11 cellular contexts compared by ENCODE assay signal in the genomic region with DNA sequence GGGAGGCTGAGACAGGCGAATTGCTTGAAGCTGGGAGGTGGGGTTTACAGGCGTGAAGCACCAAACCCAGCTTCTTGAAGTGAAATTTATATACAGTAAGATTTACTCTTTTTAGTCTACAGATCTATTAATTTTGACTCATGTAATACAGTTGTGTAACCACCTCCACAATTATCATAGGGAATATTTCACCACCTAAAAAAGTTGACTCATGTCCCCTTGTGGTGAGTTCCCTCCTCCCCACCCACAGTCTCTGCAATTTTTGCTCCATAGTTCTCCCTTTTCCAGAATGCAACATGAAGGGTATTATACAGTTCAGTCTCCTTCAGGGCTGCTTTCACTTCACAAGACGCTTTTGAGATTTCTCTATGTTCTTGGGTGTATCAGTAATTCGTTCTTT.
A peak's percentile ranks its signal among the peaks of the same experiment; 100 is the strongest.
DNase-seq lines count a peak whose midpoint lies in the region; ATAC-seq and TF ChIP-seq lines count a peak whose summit lies in the region.
"Had no signal": no experiment of that assay in that cellular context is flagged by ENCODE, and none has a peak within 500 bp of the region (broad histone marks: within the 10 kb centered on the region; RNA-seq: fewer than 3 reads in every experiment).

No MANE protein-coding gene starts in this region.

- H3K27ac ChIP-seq in HEK293 (ENCODE audit: extremely low read depth, low read depth, low read length): no peak overlapping the region

- no peaks in the 10 kb centered on the region for H3K36me3 ChIP-seq in HEK293 (ENCODE audit: control insufficient read depth in 2 of 2, insufficient read depth in 1 of 2, low read length in 2 of 2)

- no peaks in the 10 kb centered on the region for H3K9me3 ChIP-seq in HEK293 (ENCODE audit: control insufficient read depth, insufficient read depth, low read depth, low read length)

- CTCF ChIA-PET in HEK293 (lab: Yijun Ruan, JAX): interaction anchor here (0.6 to 1.2 kb wide), 2 partner anchors 21 to 81 kb away, joined by 3 read pairs; no protein-coding TSS in a partner anchor

- POLR2A ChIA-PET in HEK293 (lab: Yijun Ruan, JAX): no interaction called here

- peak; percentile 8 for TF ChIP-seq CTCF in AG09319 (IDR thresholded peaks at IDR 0.05; ENCODE audit: low read depth, low read length)
- TF ChIP-seq CTCF in HEK293 (tag by site-specific recombination; IDR thresholded peaks at IDR 0.05): no peak

- ATAC-seq in HG02973 (IDR thresholded peaks at IDR 0.05; ENCODE audit: unreplicated experiment): no peak

- no peaks in the 10 kb centered on the region for H3K4me1 ChIP-seq in HEK293 (ENCODE audit: control insufficient read depth, insufficient read depth, low read length)

- no peak overlapping the region for H3K4me3 ChIP-seq in HEK293 (ENCODE audit: low read depth, low read length)

- DNase-seq in AG09319 (ENCODE audit: extremely low read depth, low read depth) (no peak), SW480 (ENCODE audit: low spot score) (peak; percentile 16), kidney tubule cell (ENCODE audit: low spot score) (peak; percentile 17), ecto neural progenitor cell (ENCODE audit: low spot score) (no peak), NCI-H2029 treated with DMSO at 0.1 percent for 48 hours (lab: John Stamatoyannopoulos, UW) (no peak)
- DNase-seq in stimulated activated CD4-positive, alpha-beta T cell treated with anti-CD3 and anti-CD28 coated beads, Interleukin-4, amount 100 ng/mL, for 1 hour: no peak
- DNase-seq: activated CD4-positive, CD25-positive, alpha-beta regulatory T cell treated with anti-CD3 and anti-CD28 coated beads, Interleukin-2, amount 50 U/mL, for 72 hours; activated naive CD8-positive, alpha-beta T cell treated with anti-CD3 and anti-CD28 coated beads, Interleukin-2, amount 10 ng/mL, durations not matched to agents 7 days and 5 days; erythroblast had no signal

TF ChIP-seq in HEK293, 187 proteins besides CTCF, POLR2A, EP300 and RAD21:
- TF ChIP-seq MZF1 (tag by site-specific recombination; IDR thresholded peaks at IDR 0.05; ENCODE audit: borderline replicate concordance) (peak; percentile 67; the same call in 1 of the 2 replicates), ZNF16 (tag by site-specific recombination; IDR thresholded peaks at IDR 0.05; ENCODE audit: low read depth) (no peak)

Comparison
In these comparisons a context has a peak if more than half of its experiments do, and no peak if none do; other contexts are left out.
1. DNase-seq: peak in SW480 (single experiment) and kidney tubule cell (single experiment); none in AG09319 (single experiment), ecto neural progenitor cell (single experiment), stimulated activated CD4-positive, alpha-beta T cell treated with anti-CD3 and anti-CD28 coated beads, Interleukin-4, amount 100 ng/mL, for 1 hour (single experiment) and NCI-H2029 treated with DMSO at 0.1 percent for 48 hours (single experiment).